In genomic region chr3:83706669-83707068, GRCh38 we compare ENCODE assay signal across 26 cellular contexts.
"Had no signal": no experiment of that assay in that cellular context is flagged by ENCODE, and none has a peak within 500 bp of the region (broad histone marks: within the 10 kb centered on the region; RNA-seq: fewer than 3 reads in every experiment).

No MANE protein-coding gene starts in this region.

- ATAC-seq: effector memory CD8-positive, alpha-beta T cell; esophagus mucosa; gastrocnemius medialis; heart right ventricle; left cardiac atrium; left lung; left ventricle myocardium superior; lower lobe of right lung; mucosa of descending colon; naive thymus-derived CD8-positive, alpha-beta T cell had no signal

- H3K9me3 ChIP-seq: esophagus squamous epithelium, gastrocnemius medialis, lower lobe of right lung had no signal

- DNase-seq: cortex of kidney; effector CD8-positive, alpha-beta T cell; effector memory CD8-positive, alpha-beta T cell; endodermal cell; erythroblast; esophagus squamous epithelium; foreskin fibroblast; foreskin melanocyte; gastrocnemius medialis; glutamatergic neuron; head of caudate nucleus; heart right ventricle; hippocampal formation; left cardiac atrium; left lung; left ventricle myocardium superior; lower lobe of right lung; mesenchymal stem cell; mucosa of descending colon; naive B cell; naive thymus-derived CD8-positive, alpha-beta T cell had no signal

- H3K27me3 ChIP-seq: esophagus squamous epithelium, gastrocnemius medialis, heart right ventricle, left lung had no signal

- FAIRE-seq: endometrium, islet of Langerhans, keratinocyte had no signal

- H3K4me3 ChIP-seq: esophagus squamous epithelium, gastrocnemius medialis, heart right ventricle, left lung, lower lobe of right lung, mucosa of descending colon had no signal

- H3K4me1 ChIP-seq: esophagus squamous epithelium, gastrocnemius medialis, heart right ventricle, left lung, lower lobe of right lung had no signal

- H3K27ac ChIP-seq: epithelial cell of prostate, esophagus squamous epithelium, gastrocnemius medialis, heart right ventricle, left lung, lower lobe of right lung had no signal

- H3K36me3 ChIP-seq: esophagus squamous epithelium, gastrocnemius medialis, heart right ventricle, left lung, lower lobe of right lung had no signal
